In genomic region chrX:153831435-153832150, GRCh38 we compare ENCODE assay signal across 16 cellular contexts. TPM values are rescaled to one million over a fixed set of nuclear protein-coding genes. Genes with fewer than 3 reads are reported as not detected.
A peak's percentile ranks its signal among the peaks of the same experiment; 100 is the strongest.
DNase-seq lines count a peak whose midpoint lies in the region; TF ChIP-seq lines count a peak whose summit lies in the region.
"Had no signal": no experiment of that assay in that cellular context is flagged by ENCODE, and none has a peak within 500 bp of the region (broad histone marks: within the 10 kb centered on the region; RNA-seq: fewer than 3 reads in every experiment).

No MANE protein-coding gene starts in this region.

- H3K36me3 ChIP-seq in neuron (ENCODE audit: insufficient read depth, low read length) = no peaks in the 10 kb centered on the region
- H3K36me3 ChIP-seq in hepatocyte (replicated peaks; ENCODE audit: insufficient read depth, low read depth) = no peaks in the 10 kb centered on the region
- H3K36me3 ChIP-seq: lower lobe of right lung, prostate gland had no signal

- H3K9me3 ChIP-seq in neuron (ENCODE audit: low read length) (no peaks in the 10 kb centered on the region), hepatocyte (ENCODE audit: low read depth) (no peaks in the 10 kb centered on the region)
- H3K9me3 ChIP-seq: lower lobe of right lung, prostate gland had no signal

- no peak overlapping the region for H3K27ac Mint-ChIP-seq in activated CD4-positive, alpha-beta T cell treated with anti-CD3 and anti-CD28 coated beads, Interleukin-2, amount 10 ng/mL, durations not matched to agents 7 days and 5 days
- peak overlapping the region in 1 of 3 donors; percentile 60 for H3K27ac Mint-ChIP-seq in IgD-negative memory B cell
- H3K27ac Mint-ChIP-seq in brain = peak overlapping the region in 3 of 5 experiments; percentile 33 to 91 (median 82)
- H3K27ac Mint-ChIP-seq: stimulated activated effector memory CD8-positive, alpha-beta T cell treated with anti-CD3 and anti-CD28 coated beads, Interleukin-12 subunit alpha, Interleukin-12 subunit beta, amount 100 ng/mL, for 72 hours had no signal

- no peak overlapping the region for H3K27ac ChIP-seq in hepatocyte
- H3K27ac ChIP-seq: lower lobe of right lung, prostate gland, SK-N-MC had no signal

- no peaks in the 10 kb centered on the region for H3K36me3 Mint-ChIP-seq in activated CD4-positive, alpha-beta T cell treated with anti-CD3 and anti-CD28 coated beads, Interleukin-2, amount 10 ng/mL, durations not matched to agents 7 days and 5 days (ENCODE audit: low read depth)
- no peaks in the 10 kb centered on the region for H3K36me3 Mint-ChIP-seq in IgD-negative memory B cell
- H3K36me3 Mint-ChIP-seq in brain = peaks cover 7% of the 10 kb centered on the region

- H3K79me2 ChIP-seq in hepatocyte = no peaks in the 10 kb centered on the region

- peak overlapping the region; percentile 27 for H3K4me3 Mint-ChIP-seq in activated CD4-positive, alpha-beta T cell treated with anti-CD3 and anti-CD28 coated beads, Interleukin-2, amount 10 ng/mL, durations not matched to agents 7 days and 5 days
- H3K4me3 Mint-ChIP-seq in IgD-negative memory B cell = peak overlapping the region in 3 of 4 donors; percentile 27 to 67 (median 52)
- H3K4me3 Mint-ChIP-seq in brain = peak overlapping the region; percentile 66 to 81 (median 78)
- H3K4me3 Mint-ChIP-seq: stimulated activated effector memory CD8-positive, alpha-beta T cell treated with anti-CD3 and anti-CD28 coated beads, Interleukin-12 subunit alpha, Interleukin-12 subunit beta, amount 100 ng/mL, for 72 hours had no signal

- intact Hi-C loops in posterior vena cava (cut with DNase I) = no loop called here

- whole genome bisulfite sequencing in hepatocyte (ENCODE audit: low lambda C conversion rate, missing lambda C conversion rate) = 76% methylated on average over 19 of the region's 22 CpGs

- H3K27me3 ChIP-seq in neuron (ENCODE audit: insufficient read depth, low read length) (peaks cover 6% of the 10 kb centered on the region), hepatocyte (peaks cover 34% of the 10 kb centered on the region)

- no peak overlapping the region for H2AFZ ChIP-seq in neuron (ENCODE audit: low read depth, low read length)
- H2AFZ ChIP-seq in hepatocyte = no peak overlapping the region

- TF ChIP-seq CTCF in brain (conservative IDR thresholded peaks at IDR 0.05) (no peak), hepatocyte (IDR thresholded peaks at IDR 0.05; ENCODE audit: poor library complexity) (no peak)

- H3K4me3 ChIP-seq in neuron (ENCODE audit: low read length) (peak overlapping the region; percentile 49), hepatocyte (no peak overlapping the region)
- H3K4me3 ChIP-seq: lower lobe of right lung, prostate gland had no signal

- no peaks in the 10 kb centered on the region for H4K20me1 ChIP-seq in hepatocyte (ENCODE audit: insufficient read depth, poor library complexity, severe bottlenecking)

- no peaks in the 10 kb centered on the region for H3K9me2 ChIP-seq in hepatocyte (replicated peaks; ENCODE audit: insufficient read depth)

- H3K9me3 Mint-ChIP-seq in activated CD4-positive, alpha-beta T cell treated with anti-CD3 and anti-CD28 coated beads, Interleukin-2, amount 10 ng/mL, durations not matched to agents 7 days and 5 days = no peaks in the 10 kb centered on the region
- H3K9me3 Mint-ChIP-seq in IgD-negative memory B cell (peaks cover 0 to 4% (median 0%) of the 10 kb centered on the region in 3 donors), brain (peaks cover 0 to 35% (median 9%) of the 10 kb centered on the region in 5 experiments)
- H3K9me3 Mint-ChIP-seq: stimulated activated effector memory CD8-positive, alpha-beta T cell treated with anti-CD3 and anti-CD28 coated beads, Interleukin-12 subunit alpha, Interleukin-12 subunit beta, amount 100 ng/mL, for 72 hours had no signal

- H3K4me1 ChIP-seq in neuron (ENCODE audit: insufficient read depth, low read length) (peaks cover 9% of the 10 kb centered on the region), hepatocyte (ENCODE audit: insufficient read depth) (no peaks in the 10 kb centered on the region)
- H3K4me1 ChIP-seq: prostate gland had no signal

- DNase-seq in activated CD4-positive, alpha-beta T cell treated with anti-CD3 and anti-CD28 coated beads, Interleukin-2, amount 10 ng/mL, durations not matched to agents 7 days and 5 days = no peak
- no peak for DNase-seq in activated CD4-positive, alpha-beta T cell treated with anti-CD3 and anti-CD28 coated beads for 1 hour
- DNase-seq in NCI-H526 (lab: John Stamatoyannopoulos, UW) = no peak
- DNase-seq in posterior vena cava (ENCODE audit: low spot score) = no peak
- no peak for DNase-seq in hepatocyte (ENCODE audit: low spot score)
- DNase-seq: activated CD4-positive, CD25-positive, alpha-beta regulatory T cell treated with anti-CD3 and anti-CD28 coated beads, Interleukin-2, amount 50 U/mL, for 72 hours; activated effector memory CD4-positive, alpha-beta T cell treated with anti-CD3 and anti-CD28 coated beads, Interleukin-2, amount 50 U/mL, for 16 hours; DND-41; lower lobe of right lung; NCI-H2029 treated with DMSO at 0.1 percent for 48 hours had no signal

- CTCF ChIA-PET in activated CD4-positive, alpha-beta T cell treated with anti-CD3 and anti-CD28 coated beads, Interleukin-2, amount 10 ng/mL, durations not matched to agents 7 days and 5 days (lab: Charles Lee) = no interaction called here

- POLR2A ChIA-PET in activated CD4-positive, alpha-beta T cell treated with anti-CD3 and anti-CD28 coated beads, Interleukin-2, amount 10 ng/mL, durations not matched to agents 7 days and 5 days (lab: Charles Lee) = no interaction called here

- H3K4me2 ChIP-seq in hepatocyte = no peak overlapping the region

- H3K4me1 Mint-ChIP-seq in activated CD4-positive, alpha-beta T cell treated with anti-CD3 and anti-CD28 coated beads, Interleukin-2, amount 10 ng/mL, durations not matched to agents 7 days and 5 days = peaks cover 6% of the 10 kb centered on the region
- peaks cover 2 to 11% (median 10%) of the 10 kb centered on the region in 3 donors for H3K4me1 Mint-ChIP-seq in IgD-negative memory B cell
- H3K4me1 Mint-ChIP-seq in brain = peaks cover 23% of the 10 kb centered on the region

- H3K27me3 Mint-ChIP-seq in activated CD4-positive, alpha-beta T cell treated with anti-CD3 and anti-CD28 coated beads, Interleukin-2, amount 10 ng/mL, durations not matched to agents 7 days and 5 days = peaks cover 32% of the 10 kb centered on the region
- H3K27me3 Mint-ChIP-seq in IgD-negative memory B cell (peaks cover 32% of the 10 kb centered on the region), brain (peaks cover 6% of the 10 kb centered on the region)

RNA-seq across cellular contexts. Expression of gene PDZD4, which starts 1.2 kb away (rescaled TPM):
- total RNA-seq in activated CD4-positive, alpha-beta T cell treated with anti-CD3 and anti-CD28 coated beads, Interleukin-2, amount 10 ng/mL, durations not matched to agents 7 days and 5 days = under 1 TPM; 0.32 to 0.60 TPM
- polyA plus RNA-seq in IgD-negative memory B cell (0.15 TPM), brain (ENCODE audit: insufficient read depth, low read depth, low replicate concordance) (128 TPM), hepatocyte (0.59 and 1.4 TPM in 2 replicates)
- total RNA-seq in posterior vena cava (10 to 100 TPM; 21.0 to 22.9 TPM), hepatocyte (1.6 and 2.8 TPM in 2 replicates)

RNA-seq across cellular contexts. Expression of gene SSR4, which starts 37.1 kb away (rescaled TPM):
- total RNA-seq in activated CD4-positive, alpha-beta T cell treated with anti-CD3 and anti-CD28 coated beads, Interleukin-2, amount 10 ng/mL, durations not matched to agents 7 days and 5 days = 100 to 1,000 TPM; 193 to 203 TPM
- polyA plus RNA-seq in IgD-negative memory B cell (395 TPM), brain (ENCODE audit: insufficient read depth, low read depth, low replicate concordance) (365 TPM), hepatocyte (665 and 693 TPM in 2 replicates)
- total RNA-seq in posterior vena cava (100 to 1,000 TPM; 164 to 225 TPM), hepatocyte (316 and 385 TPM in 2 replicates)

RNA-seq across cellular contexts. Expression of gene IDH3G, which starts 37.4 kb away (rescaled TPM):
- total RNA-seq in activated CD4-positive, alpha-beta T cell treated with anti-CD3 and anti-CD28 coated beads, Interleukin-2, amount 10 ng/mL, durations not matched to agents 7 days and 5 days = 10 to 100 TPM; 60.1 to 64.8 TPM
- 104 TPM for polyA plus RNA-seq in IgD-negative memory B cell
- 102 TPM for polyA plus RNA-seq in brain (ENCODE audit: insufficient read depth, low read depth, low replicate concordance)
- 10 to 100 TPM; 43.9 to 44.1 TPM for total RNA-seq in posterior vena cava
- total RNA-seq in hepatocyte = 35.4 and 35.8 TPM in 2 replicates
- polyA plus RNA-seq in hepatocyte = 60.0 and 74.3 TPM in 2 replicates

RNA-seq across cellular contexts. Expression of gene SRPK3, which starts 50.8 kb away (rescaled TPM):
- total RNA-seq in activated CD4-positive, alpha-beta T cell treated with anti-CD3 and anti-CD28 coated beads, Interleukin-2, amount 10 ng/mL, durations not matched to agents 7 days and 5 days = not detected
- polyA plus RNA-seq in IgD-negative memory B cell = not detected
- polyA plus RNA-seq in brain (ENCODE audit: insufficient read depth, low read depth, low replicate concordance) = 15.6 TPM
- total RNA-seq in posterior vena cava = 1 to 10 TPM; 5.4 to 9.8 TPM
- total RNA-seq in hepatocyte = 0.08 and 0.20 TPM in 2 replicates
- polyA plus RNA-seq in hepatocyte = 0.32 and 0.89 TPM in 2 replicates
- total RNA-seq: lower lobe of right lung had no signal

RNA-seq across cellular contexts. Expression of gene L1CAM, which starts 54.4 kb away (rescaled TPM):
- 1 to 10 TPM; 1.9 to 2.1 TPM for total RNA-seq in activated CD4-positive, alpha-beta T cell treated with anti-CD3 and anti-CD28 coated beads, Interleukin-2, amount 10 ng/mL, durations not matched to agents 7 days and 5 days
- polyA plus RNA-seq in IgD-negative memory B cell (1.8 TPM), brain (ENCODE audit: insufficient read depth, low read depth, low replicate concordance) (91.5 TPM), hepatocyte (0.40 and 0.69 TPM in 2 replicates)
- total RNA-seq in posterior vena cava (1 to 10 TPM; 3.8 to 4.4 TPM), hepatocyte (0.12 and 0.33 TPM in 2 replicates)

Comparison
In these comparisons a context has a peak if more than half of its experiments do, and no peak if none do; other contexts are left out.
1. H3K4me3 Mint-ChIP-seq: peak in every context shown above with its lines; median percentile 78 in brain; 52 in IgD-negative memory B cell; 27 in activated CD4-positive, alpha-beta T cell treated with anti-CD3 and anti-CD28 coated beads, Interleukin-2, amount 10 ng/mL, durations not matched to agents 7 days and 5 days.